ENCODE assay signal across 25 cellular contexts in genomic region chr9:4486176-4486575, GRCh38. TPM values are rescaled to one million over a fixed set of nuclear protein-coding genes. Genes with fewer than 3 reads are reported as not detected.
DNase-seq lines count a peak whose midpoint lies in the region; ATAC-seq and TF ChIP-seq lines count a peak whose summit lies in the region.
"Had no signal": no experiment of that assay in that cellular context is flagged by ENCODE, and none has a peak within 500 bp of the region (broad histone marks: within the 10 kb centered on the region; RNA-seq: fewer than 3 reads in every experiment).

No MANE protein-coding gene starts in this region.

- TF ChIP-seq CTCF in type B pancreatic cell (conservative IDR thresholded peaks at IDR 0.05) (no peak), prostate gland (IDR thresholded peaks at IDR 0.05) (no peak), CD14-positive monocyte (IDR thresholded peaks at IDR 0.05) (no peak)

- WGBS in prostate gland, result 40% methylated on average over 2 of the region's 2 CpGs

- peak; percentile 13 for DNase-seq in activated naive CD4-positive, alpha-beta T cell treated with anti-CD3 and anti-CD28 coated beads for 36 hours
- DNase-seq in activated naive CD4-positive, alpha-beta T cell treated with anti-CD3 and anti-CD28 coated beads, Interleukin-2, amount 10 ng/mL, durations not matched to agents 7 days and 5 days, result no peak
- DNase-seq in type B pancreatic cell (ENCODE audit: extremely low spot score, unreplicated experiment), result no peak
- DNase-seq in AG08395 (ENCODE audit: low spot score), result no peak
- no peak for DNase-seq in prostate gland (ENCODE audit: low spot score)
- no peak for DNase-seq in CD14-positive monocyte (ENCODE audit: low spot score)
- DNase-seq: activated T-cell treated with anti-CD3 and anti-CD28 coated beads, Interleukin-2, amount 50 U/mL, for 48 hours; H9; heart left ventricle; KG1; left colon; mesenchymal stem cell; NCI-H1694 treated with DMSO at 0.1 percent for 48 hours; ovary; right cardiac atrium; stimulated activated CD4-positive, alpha-beta T cell treated with anti-CD3 and anti-CD28 coated beads, Interleukin-4, amount 100 ng/mL, for 24 hours; SW 1271 had no signal

- no peak for TF ChIP-seq POLR2A in prostate gland (IDR thresholded peaks at IDR 0.05)

- no peak overlapping the region for H3K4me3 ChIP-seq in prostate gland
- H3K4me3 ChIP-seq: BLaER1, heart left ventricle, ovary, tibial nerve had no signal

- H3K27ac ChIP-seq in prostate gland, result no peak overlapping the region
- H3K27ac ChIP-seq: BLaER1, heart left ventricle, ovary, tibial nerve had no signal

- H3K4me1 Mint-ChIP-seq in activated naive CD4-positive, alpha-beta T cell treated with anti-CD3 and anti-CD28 coated beads for 36 hours (ENCODE audit: low read depth), result peaks cover 17% of the 10 kb centered on the region
- peaks cover 18% of the 10 kb centered on the region for H3K4me1 Mint-ChIP-seq in activated naive CD4-positive, alpha-beta T cell treated with anti-CD3 and anti-CD28 coated beads, Interleukin-2, amount 10 ng/mL, durations not matched to agents 7 days and 5 days
- no peaks in the 10 kb centered on the region for H3K4me1 Mint-ChIP-seq in type B pancreatic cell (ENCODE audit: unreplicated experiment)
- peaks cover 13% of the 10 kb centered on the region for H3K4me1 Mint-ChIP-seq in CD14-positive monocyte

- H3K27me3 Mint-ChIP-seq in activated naive CD4-positive, alpha-beta T cell treated with anti-CD3 and anti-CD28 coated beads for 36 hours (ENCODE audit: low read depth), result peaks cover 18% of the 10 kb centered on the region
- H3K27me3 Mint-ChIP-seq in activated naive CD4-positive, alpha-beta T cell treated with anti-CD3 and anti-CD28 coated beads, Interleukin-2, amount 10 ng/mL, durations not matched to agents 7 days and 5 days, result peaks cover 34% of the 10 kb centered on the region
- H3K27me3 Mint-ChIP-seq in type B pancreatic cell (peaks cover 24% of the 10 kb centered on the region), CD14-positive monocyte (ENCODE audit: low read depth in 3 of 3) (peaks cover 27 to 31% (median 29%) of the 10 kb centered on the region in 3 donors)

- ATAC-seq in GM19043 (IDR thresholded peaks at IDR 0.05; ENCODE audit: low read depth, unreplicated experiment) (peak; percentile 30), HG03565 (IDR thresholded peaks at IDR 0.05; ENCODE audit: unreplicated experiment) (peak; percentile 28)
- ATAC-seq: heart left ventricle, left colon, right cardiac atrium had no signal

- H3K36me3 Mint-ChIP-seq in activated naive CD4-positive, alpha-beta T cell treated with anti-CD3 and anti-CD28 coated beads for 36 hours (ENCODE audit: low read depth), result no peaks in the 10 kb centered on the region
- no peaks in the 10 kb centered on the region for H3K36me3 Mint-ChIP-seq in activated naive CD4-positive, alpha-beta T cell treated with anti-CD3 and anti-CD28 coated beads, Interleukin-2, amount 10 ng/mL, durations not matched to agents 7 days and 5 days
- H3K36me3 Mint-ChIP-seq in type B pancreatic cell, result no peaks in the 10 kb centered on the region
- H3K36me3 Mint-ChIP-seq in CD14-positive monocyte, result no peaks in the 10 kb centered on the region
- H3K36me3 Mint-ChIP-seq: activated naive CD4-positive, alpha-beta T cell treated with anti-CD3 and anti-CD28 coated beads, Interleukin-2, amount 50 U/mL, for 24 hours; naive thymus-derived CD8-positive, alpha-beta T cell had no signal

- no peaks in the 10 kb centered on the region for H3K4me1 ChIP-seq in prostate gland (replicated peaks)

- H3K27me3 ChIP-seq in prostate gland (replicated peaks; ENCODE audit: insufficient read depth), result no peaks in the 10 kb centered on the region
- H3K27me3 ChIP-seq: ovary, tibial nerve had no signal

- no peaks in the 10 kb centered on the region for H3K36me3 ChIP-seq in prostate gland
- H3K36me3 ChIP-seq: BLaER1, heart left ventricle, ovary, tibial nerve had no signal

- CTCF ChIA-PET in activated naive CD4-positive, alpha-beta T cell treated with anti-CD3 and anti-CD28 coated beads for 36 hours (lab: Charles Lee), result interaction anchor here (0.7 kb wide), 1 partner anchor 103 kb away, joined by 4 read pairs; no protein-coding TSS in a partner anchor
- CTCF ChIA-PET in activated naive CD4-positive, alpha-beta T cell treated with anti-CD3 and anti-CD28 coated beads, Interleukin-2, amount 10 ng/mL, durations not matched to agents 7 days and 5 days (lab: Charles Lee), result no interaction called here

- H3K9me3 ChIP-seq in prostate gland, result no peaks in the 10 kb centered on the region
- H3K9me3 ChIP-seq: heart left ventricle, ovary, tibial nerve had no signal

- intact Hi-C loops in activated naive CD4-positive, alpha-beta T cell treated with anti-CD3 and anti-CD28 coated beads for 36 hours (cut with micrococcal nuclease), result no loop called here
- intact Hi-C loops in prostate gland (cut with DNase I) (no loop called here), CD14-positive monocyte (cut with micrococcal nuclease) (no loop called here)

- no peak overlapping the region for H3K4me3 Mint-ChIP-seq in activated naive CD4-positive, alpha-beta T cell treated with anti-CD3 and anti-CD28 coated beads for 36 hours
- H3K4me3 Mint-ChIP-seq in activated naive CD4-positive, alpha-beta T cell treated with anti-CD3 and anti-CD28 coated beads, Interleukin-2, amount 10 ng/mL, durations not matched to agents 7 days and 5 days, result no peak overlapping the region
- H3K4me3 Mint-ChIP-seq in type B pancreatic cell, result peak overlapping the region; percentile 51
- no peak overlapping the region for H3K4me3 Mint-ChIP-seq in CD14-positive monocyte
- H3K4me3 Mint-ChIP-seq: activated naive CD4-positive, alpha-beta T cell treated with anti-CD3 and anti-CD28 coated beads, Interleukin-2, amount 50 U/mL, for 24 hours; central memory CD8-positive, alpha-beta T cell; H9; stimulated activated naive CD8-positive, alpha-beta T cell treated with anti-CD3 and anti-CD28 coated beads, Interleukin-15, Interleukin-2, amounts not matched to agents 100 ng/mL and 50 ng/mL, for 24 hours had no signal

- H3K27ac Mint-ChIP-seq in activated naive CD4-positive, alpha-beta T cell treated with anti-CD3 and anti-CD28 coated beads for 36 hours, result no peak overlapping the region
- H3K27ac Mint-ChIP-seq in activated naive CD4-positive, alpha-beta T cell treated with anti-CD3 and anti-CD28 coated beads, Interleukin-2, amount 10 ng/mL, durations not matched to agents 7 days and 5 days, result no peak overlapping the region
- H3K27ac Mint-ChIP-seq in type B pancreatic cell (peak overlapping the region; percentile 74), CD14-positive monocyte (no peak overlapping the region)
- H3K27ac Mint-ChIP-seq: activated naive CD4-positive, alpha-beta T cell treated with anti-CD3 and anti-CD28 coated beads, Interleukin-2, amount 50 U/mL, for 24 hours; naive thymus-derived CD8-positive, alpha-beta T cell; stimulated activated naive CD8-positive, alpha-beta T cell treated with anti-CD3 and anti-CD28 coated beads, Interleukin-15, Interleukin-2, amounts not matched to agents 100 ng/mL and 50 ng/mL, for 24 hours had no signal

- H3K9me3 Mint-ChIP-seq in activated naive CD4-positive, alpha-beta T cell treated with anti-CD3 and anti-CD28 coated beads for 36 hours, result no peaks in the 10 kb centered on the region
- H3K9me3 Mint-ChIP-seq in activated naive CD4-positive, alpha-beta T cell treated with anti-CD3 and anti-CD28 coated beads, Interleukin-2, amount 10 ng/mL, durations not matched to agents 7 days and 5 days, result no peaks in the 10 kb centered on the region
- no peaks in the 10 kb centered on the region for H3K9me3 Mint-ChIP-seq in type B pancreatic cell
- H3K9me3 Mint-ChIP-seq in CD14-positive monocyte, result peaks cover 0 to 7% (median 3%) of the 10 kb centered on the region in 7 donors
- H3K9me3 Mint-ChIP-seq: activated naive CD4-positive, alpha-beta T cell treated with anti-CD3 and anti-CD28 coated beads, Interleukin-2, amount 50 U/mL, for 24 hours; central memory CD8-positive, alpha-beta T cell; H9; naive thymus-derived CD8-positive, alpha-beta T cell; stimulated activated naive CD8-positive, alpha-beta T cell treated with anti-CD3 and anti-CD28 coated beads, Interleukin-15, Interleukin-2, amounts not matched to agents 100 ng/mL and 50 ng/mL, for 24 hours had no signal

RNA-seq across cellular contexts. Expression of gene SLC1A1, which starts 4.1 kb away (rescaled TPM):
- not detected for total RNA-seq in activated naive CD4-positive, alpha-beta T cell treated with anti-CD3 and anti-CD28 coated beads for 36 hours
- total RNA-seq in type B pancreatic cell (ENCODE audit: low replicate concordance) (6.0 and 16.2 TPM in 2 replicates), prostate gland (10 to 100 TPM in 1 of 2 donors, 1 to 10 TPM in 1; 2.9 to 13.1 TPM)
- polyA plus RNA-seq in CD14-positive monocyte, result not detected
- total RNA-seq: naive thymus-derived CD8-positive, alpha-beta T cell had no signal
- polyA plus RNA-seq: naive thymus-derived CD8-positive, alpha-beta T cell had no signal
